8 cellular contexts compared by ENCODE assay signal in genomic region chr16:89701425-89702406, GRCh38. TPM values are rescaled to one million over a fixed set of nuclear protein-coding genes. Genes with fewer than 3 reads are reported as not detected.
DNase-seq lines count a peak whose midpoint lies in the region; ATAC-seq and TF ChIP-seq lines count a peak whose summit lies in the region.

A gene with protein sequence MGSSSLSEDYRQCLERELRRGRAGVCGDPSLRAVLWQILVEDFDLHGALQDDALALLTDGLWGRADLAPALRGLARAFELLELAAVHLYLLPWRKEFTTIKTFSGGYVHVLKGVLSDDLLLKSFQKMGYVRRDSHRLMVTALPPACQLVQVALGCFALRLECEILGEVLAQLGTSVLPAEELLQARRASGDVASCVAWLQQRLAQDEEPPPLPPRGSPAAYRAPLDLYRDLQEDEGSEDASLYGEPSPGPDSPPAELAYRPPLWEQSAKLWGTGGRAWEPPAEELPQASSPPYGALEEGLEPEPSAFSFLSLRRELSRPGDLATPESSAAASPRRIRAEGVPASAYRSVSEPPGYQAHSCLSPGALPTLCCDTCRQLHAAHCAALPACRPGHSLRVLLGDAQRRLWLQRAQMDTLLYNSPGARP (minus strand): TSS chr16:89701705. CDS start chr16:89701232, 473 bp downstream.

- H3K4me3 Mint-ChIP-seq in CD4-positive, alpha-beta T cell = peak within 1 kb of the TSS; percentile 83
- peak within 1 kb of the TSS; percentile 72 for H3K4me3 Mint-ChIP-seq in activated CD4-positive, alpha-beta memory T cell treated with anti-CD3 and anti-CD28 coated beads for 36 hours

- intact Hi-C loops in CD4-positive, alpha-beta T cell (cut with DNase I, micrococcal nuclease) = loop anchor here (1.0 to 5.0 kb wide), 7 partner anchors 20 to 316 kb away; partner anchors contain the start of genes DBNDD1 (in 1 of the 2), TCF25 (in 1 of the 2) and ZNF276 (in 1 of the 2)
- intact Hi-C loops in activated CD4-positive, alpha-beta memory T cell treated with anti-CD3 and anti-CD28 coated beads for 36 hours (cut with micrococcal nuclease) = loop anchor here (1.0 to 5.0 kb wide), 5 partner anchors 20 to 221 kb away; partner anchors contain the start of genes TUBB3 and ZNF276
- intact Hi-C loops in lower lobe of right lung (cut with DNase I) = loop anchor here (10.0 kb wide), 1 partner anchor 163 kb away; no protein-coding TSS in a partner anchor

- H3K9me3 Mint-ChIP-seq in CD4-positive, alpha-beta T cell = no peaks in the 10 kb centered on the region
- no peaks in the 10 kb centered on the region for H3K9me3 Mint-ChIP-seq in activated CD4-positive, alpha-beta memory T cell treated with anti-CD3 and anti-CD28 coated beads for 36 hours

- peaks cover 22% of the 10 kb centered on the region for H3K4me1 ChIP-seq in lower lobe of right lung

- POLR2A ChIA-PET in CD4-positive, alpha-beta T cell (lab: Charles Lee) = interaction anchor here (0.6 to 4.4 kb wide), 14 partner anchors 10 to 921 kb away, joined by 3 to 35 read pairs (median 10); partner anchors contain the start of genes CDK10, TCF25 and VPS9D1
- POLR2A ChIA-PET in activated CD4-positive, alpha-beta memory T cell treated with anti-CD3 and anti-CD28 coated beads for 36 hours (lab: Charles Lee) = interaction anchor here (2.6 to 3.0 kb wide), 2 partner anchors 15 to 172 kb away, joined by 12 to 13 read pairs; partner anchors contain the start of genes CDK10 and TCF25

- H3K27me3 ChIP-seq in CD4-positive, alpha-beta T cell (ENCODE audit: control insufficient read depth, insufficient read depth, low read length) = no peaks in the 10 kb centered on the region
- no peaks in the 10 kb centered on the region for H3K27me3 ChIP-seq in lower lobe of right lung (ENCODE audit: low read depth)

- H3K36me3 ChIP-seq in lower lobe of right lung = peaks cover 16% of the 10 kb centered on the region

- H3K36me3 Mint-ChIP-seq in CD4-positive, alpha-beta T cell (ENCODE audit: low read depth) = peaks cover 13% of the 10 kb centered on the region
- no peaks in the 10 kb centered on the region for H3K36me3 Mint-ChIP-seq in activated CD4-positive, alpha-beta memory T cell treated with anti-CD3 and anti-CD28 coated beads for 36 hours

- TF ChIP-seq CTCF in CD4-positive, alpha-beta T cell (IDR thresholded peaks at IDR 0.05) = no peak
- no peak for TF ChIP-seq CTCF in lower lobe of right lung (IDR thresholded peaks at IDR 0.05)

- H3K9me3 ChIP-seq in CD4-positive, alpha-beta T cell (ENCODE audit: control insufficient read depth, low read length) = no peaks in the 10 kb centered on the region
- no peaks in the 10 kb centered on the region for H3K9me3 ChIP-seq in lower lobe of right lung

- H3K4me3 ChIP-seq in lower lobe of right lung = peak within 1 kb of the TSS; percentile 73

- ATAC-seq in CD4-positive, alpha-beta T cell (ENCODE audit: poor library complexity) = peak; percentile 81
- ATAC-seq in GM19372 (IDR thresholded peaks at IDR 0.05; ENCODE audit: low read depth, unreplicated experiment) (peak; percentile 64), HG03520 (IDR thresholded peaks at IDR 0.05; ENCODE audit: unreplicated experiment) (peak; percentile 60), lower lobe of right lung (peak; percentile 89 to 92)

- no peaks in the 10 kb centered on the region for H3K27me3 Mint-ChIP-seq in CD4-positive, alpha-beta T cell
- H3K27me3 Mint-ChIP-seq in activated CD4-positive, alpha-beta memory T cell treated with anti-CD3 and anti-CD28 coated beads for 36 hours = no peaks in the 10 kb centered on the region

- H3K4me1 Mint-ChIP-seq in CD4-positive, alpha-beta T cell (ENCODE audit: low read depth) = peaks cover 22% of the 10 kb centered on the region
- peaks cover 18% of the 10 kb centered on the region for H3K4me1 Mint-ChIP-seq in activated CD4-positive, alpha-beta memory T cell treated with anti-CD3 and anti-CD28 coated beads for 36 hours (ENCODE audit: low read depth)

- CTCF ChIA-PET in CD4-positive, alpha-beta T cell (lab: Charles Lee) = interaction anchor here (0.6 to 5.9 kb wide), 9 partner anchors 15 to 160 kb away, joined by 3 to 73 read pairs (median 13); partner anchors contain the start of gene CDK10
- CTCF ChIA-PET in activated CD4-positive, alpha-beta memory T cell treated with anti-CD3 and anti-CD28 coated beads for 36 hours (lab: Charles Lee) = interaction anchor here (1.3 to 6.3 kb wide), 14 partner anchors 13 to 246 kb away, joined by 3 to 81 read pairs (median 10); partner anchors contain the start of genes CDK10 and VPS9D1

- H3K27ac Mint-ChIP-seq in CD4-positive, alpha-beta T cell = peak within 1 kb of the TSS; percentile 81
- peak within 1 kb of the TSS; percentile 62 for H3K27ac Mint-ChIP-seq in activated CD4-positive, alpha-beta memory T cell treated with anti-CD3 and anti-CD28 coated beads for 36 hours

- H3K27ac ChIP-seq in CD4-positive, alpha-beta T cell (ENCODE audit: low read depth, low read length) = peak within 1 kb of the TSS; percentile 77
- H3K27ac ChIP-seq in lower lobe of right lung = peak within 1 kb of the TSS; percentile 86

- DNase-seq in CD4-positive, alpha-beta T cell = peak; percentile 96 to 98 (median 98)
- DNase-seq in NCI-H774 (lab: John Stamatoyannopoulos, UW) = peak; percentile 78
- peak; percentile 98 for DNase-seq in activated CD4-positive, alpha-beta memory T cell treated with anti-CD3 and anti-CD28 coated beads for 36 hours
- peak; percentile 98 for DNase-seq in ecto neural progenitor cell (ENCODE audit: low spot score)
- peak; percentile 96 for DNase-seq in lower lobe of right lung
- DNase-seq in stimulated activated CD4-positive, alpha-beta T cell treated with anti-CD3 and anti-CD28 coated beads, TNF-alpha, amount 100 ng/mL, for 24 hours (ENCODE audit: low read depth in 3 of 3) = peak; percentile 92 to 97 (median 96)

RNA-seq across cellular contexts. Expression of the gene that starts here (rescaled TPM):
- total RNA-seq in CD4-positive, alpha-beta T cell = 10 to 100 TPM; 26.1 to 28.3 TPM
- total RNA-seq in activated CD4-positive, alpha-beta memory T cell treated with anti-CD3 and anti-CD28 coated beads for 36 hours = 1 to 10 TPM; 6.8 to 7.6 TPM
- 10.3 TPM for total RNA-seq in lower lobe of right lung

Comparison
In these comparisons a context has a peak if more than half of its experiments do, and no peak if none do; other contexts are left out.
1. Peak in every context shown above with its lines: DNase-seq, ATAC-seq, H3K4me3 ChIP-seq and H3K27ac ChIP-seq.